13 cellular contexts compared by ENCODE assay signal in the genomic region with DNA sequence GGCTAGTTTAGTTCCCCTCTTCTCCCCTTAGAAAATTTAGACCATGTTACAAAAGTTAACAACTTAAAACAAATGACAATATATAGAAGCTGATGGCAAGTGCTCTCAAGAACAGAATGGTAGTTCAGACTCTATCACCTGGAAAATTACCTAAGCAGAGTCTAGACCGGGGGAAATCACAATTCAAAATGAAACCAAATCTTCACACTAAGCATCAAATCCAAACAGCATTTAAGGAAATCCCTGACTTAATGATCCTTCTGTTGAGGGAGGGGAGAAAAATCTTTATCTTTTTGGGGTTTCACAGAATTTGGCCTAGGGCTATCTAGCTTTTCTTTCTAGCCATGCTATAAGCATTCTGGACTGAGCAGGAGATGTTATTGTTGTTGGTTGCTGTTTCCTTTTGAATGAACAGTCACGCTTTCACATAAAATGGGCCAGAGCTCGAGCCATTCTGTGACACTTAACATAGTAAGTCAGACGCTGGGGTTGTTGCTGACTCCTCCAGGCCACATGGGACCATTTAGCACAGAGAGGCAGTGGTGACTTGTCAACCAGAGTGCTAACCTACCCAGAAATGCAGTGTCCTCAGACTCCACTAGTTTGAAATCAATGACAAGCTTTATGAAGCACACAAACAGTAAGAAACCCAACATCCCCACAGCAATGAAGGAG. TPM values are rescaled to one million over a fixed set of nuclear protein-coding genes. Genes with fewer than 3 reads are reported as not detected.
DNase-seq lines count a peak whose midpoint lies in the region; ATAC-seq, FAIRE-seq and TF ChIP-seq lines count a peak whose summit lies in the region.
"Had no signal": no experiment of that assay in that cellular context is flagged by ENCODE, and none has a peak within 500 bp of the region (broad histone marks: within the 10 kb centered on the region; RNA-seq: fewer than 3 reads in every experiment).

No MANE protein-coding gene starts in this region.

- BruUV-seq in GM12878 (replicated peaks; lab: Mats Ljungman, UMichigan) = no TSS peak

- H4K20me1 ChIP-seq in GM12878 (ENCODE audit: control insufficient read depth, insufficient read depth) (no peaks in the 10 kb centered on the region), smooth muscle cell (ENCODE audit: low read depth) (no peaks in the 10 kb centered on the region)

- H3K4me1 ChIP-seq in GM12878 (ENCODE audit: control insufficient read depth, insufficient read depth, low read length) = peaks cover 16% of the 10 kb centered on the region
- H3K4me1 ChIP-seq in smooth muscle cell (ENCODE audit: low read depth) = no peaks in the 10 kb centered on the region

- POLR2A ChIA-PET in GM12878 (lab: Charles Lee) = interaction anchor here (1.0 to 1.4 kb wide), 4 partner anchors 11 to 113 kb away, joined by 3 to 5 read pairs (median 4); no protein-coding TSS in a partner anchor

- TF ChIP-seq EP300 in GM12878 (IDR thresholded peaks at IDR 0.05; ENCODE audit: borderline replicate concordance in 1 of 2, control insufficient read depth in 1 of 2, low read depth in 2 of 2, low read length in 2 of 2) = no peak

- H3K36me3 ChIP-seq in GM12878 (ENCODE audit: control insufficient read depth in 2 of 2, insufficient read depth in 2 of 2, low read length in 1 of 2) (no peaks in the 10 kb centered on the region), smooth muscle cell (ENCODE audit: low read depth) (no peaks in the 10 kb centered on the region)
- H3K36me3 ChIP-seq: neutrophil had no signal

- peak overlapping the region; percentile 76 for H3K4me2 ChIP-seq in GM12878 (ENCODE audit: control insufficient read depth, insufficient read depth)
- no peak overlapping the region for H3K4me2 ChIP-seq in smooth muscle cell

- H3K79me2 ChIP-seq in GM12878 (ENCODE audit: control insufficient read depth, insufficient read depth, low read length) (no peaks in the 10 kb centered on the region), smooth muscle cell (ENCODE audit: low read depth) (no peaks in the 10 kb centered on the region)

- peak overlapping the region; percentile 24; the same call in 1 of the 2 replicates for H3K4me3 ChIP-seq in GM12878
- H3K4me3 ChIP-seq in smooth muscle cell = no peak overlapping the region

- H3K9ac ChIP-seq in GM12878 (ENCODE audit: control insufficient read depth, insufficient read depth, low read length) (peak overlapping the region; percentile 24), smooth muscle cell (ENCODE audit: low read depth) (no peak overlapping the region)

- H3K9me3 ChIP-seq in GM12878 (replicated peaks; ENCODE audit: control insufficient read depth, insufficient read depth, low read length) = peaks cover 3% of the 10 kb centered on the region
- H3K9me3 ChIP-seq in smooth muscle cell (replicated peaks; ENCODE audit: low read depth) = no peaks in the 10 kb centered on the region

- in situ Hi-C loops in GM12878 (cut with MboI) = no loop called here

- CTCF ChIA-PET in GM12878 (lab: Yijun Ruan, JAX) = interaction anchor here (0.6 to 1.2 kb wide), 3 partner anchors 21 to 229 kb away, joined by 3 to 4 read pairs (median 3); no protein-coding TSS in a partner anchor

- 3% methylated on average over 4 of the region's 4 CpGs for WGBS in GM12878 (ENCODE audit: insufficient coverage, insufficient replicate concordance, low lambda C conversion rate, missing lambda C conversion rate)
- 78% methylated on average over 4 of the region's 4 CpGs for WGBS in smooth muscle cell (ENCODE audit: low lambda C conversion rate)

- TF ChIP-seq RAD21 in GM12878 (IDR thresholded peaks at IDR 0.05; ENCODE audit: insufficient read depth, low read depth, low read length) = no peak

- TF ChIP-seq CTCF in GM12878 (IDR thresholded peaks at IDR 0.05 in 2 of 3, conservative IDR thresholded peaks at IDR 0.05 in 1 of 3; ENCODE audit: control insufficient read depth in 2 of 3, extremely low read depth in 1 of 3, insufficient read depth in 1 of 3, low read depth in 3 of 3, low read length in 3 of 3) (no peak), smooth muscle cell (IDR thresholded peaks at IDR 0.05; ENCODE audit: borderline replicate concordance, insufficient read depth, poor library complexity, severe bottlenecking) (no peak)

- peak overlapping the region; percentile 49 for H3K27ac ChIP-seq in GM12878 (ENCODE audit: control insufficient read depth, insufficient read depth)
- H3K27ac ChIP-seq in smooth muscle cell (ENCODE audit: low read depth) = no peak overlapping the region
- no peak overlapping the region for H3K27ac ChIP-seq in substantia nigra (ENCODE audit: low read depth, low read length, poor library complexity, severe bottlenecking)
- H3K27ac ChIP-seq: neutrophil had no signal

- ATAC-seq in GM18520 (IDR thresholded peaks at IDR 0.05; ENCODE audit: unreplicated experiment) (peak; percentile 78), GM21390 (IDR thresholded peaks at IDR 0.05; ENCODE audit: unreplicated experiment) (peak; percentile 80), HG03066 (IDR thresholded peaks at IDR 0.05; ENCODE audit: low read depth, unreplicated experiment) (peak; percentile 68), GM12878 (peak; percentile 94)
- ATAC-seq: Panc1 had no signal

- RAD21 ChIA-PET in GM12878 (lab: Charles Lee; ENCODE audit: unreplicated experiment) = interaction anchor here (0.8 to 1.7 kb wide), 9 partner anchors 11 to 938 kb away, joined by 3 to 6 read pairs (median 3); no protein-coding TSS in a partner anchor

- DNase-seq in GM12878 (ENCODE audit: low read depth, low spot score) (no peak), anterior cingulate cortex (lab: John Stamatoyannopoulos, UW) (no peak), smooth muscle cell (lab: John Stamatoyannopoulos, UW; ENCODE audit: unreplicated experiment) (no peak), mucosa of gallbladder (ENCODE audit: low spot score) (no peak), substantia nigra (lab: John Stamatoyannopoulos, UW) (no peak)
- DNase-seq: activated CD4-positive, CD25-positive, alpha-beta regulatory T cell treated with anti-CD3 and anti-CD28 coated beads, Interleukin-2, amount 50 U/mL, for 72 hours; islet precursor cell had no signal

- H2AFZ ChIP-seq in GM12878 (ENCODE audit: control insufficient read depth, low read depth, low read length) (peak overlapping the region; percentile 93), smooth muscle cell (ENCODE audit: low read depth) (no peak overlapping the region)

- SMC1A ChIA-PET in GM12878 (lab: Charles Lee; ENCODE audit: uncharacterized antibody, unreplicated experiment) = interaction anchor here (0.8 to 1.8 kb wide), 8 partner anchors 11 to 114 kb away, joined by 3 to 7 read pairs (median 3); no protein-coding TSS in a partner anchor

- peak; percentile 18 for FAIRE-seq in GM12878 (lab: Jason Lieb, UNC)

- intact Hi-C loops in GM12878 (cut with micrococcal nuclease; ENCODE audit: unreplicated experiment) = loop anchor here (2.0 kb wide), 1 partner anchor 27 kb away; no protein-coding TSS in a partner anchor

- no peak for TF ChIP-seq POLR2A in GM12878 (IDR thresholded peaks at IDR 0.05; ENCODE audit: low read depth, low read length)

- no peaks in the 10 kb centered on the region for H3F3A ChIP-seq in smooth muscle cell (ENCODE audit: low read depth)

- H3K27me3 ChIP-seq in GM12878 (replicated peaks in 1 of 2; ENCODE audit: control insufficient read depth in 2 of 2, insufficient read depth in 2 of 2, low read length in 1 of 2) = no peaks in the 10 kb centered on the region
- no peaks in the 10 kb centered on the region for H3K27me3 ChIP-seq in smooth muscle cell (ENCODE audit: low read depth)

TF ChIP-seq in GM12878, 131 proteins besides CTCF, POLR2A, EP300 and RAD21 (continues in another document):
- TF ChIP-seq MEF2B (IDR thresholded peaks at IDR 0.05; ENCODE audit: partially characterized antibody, poor library complexity, severe bottlenecking) (peak; percentile 34), PML (IDR thresholded peaks at IDR 0.05; ENCODE audit: low read length) (no peak), NFXL1 (IDR thresholded peaks at IDR 0.05; ENCODE audit: borderline replicate concordance) (no peak)

RNA-seq across cellular contexts. Expression of a gene that starts 16.0 kb away (rescaled TPM):
- total RNA-seq in GM12878 (2013; cell fraction: nucleolus; rRNA removed) = 126 and 131 TPM in 2 replicates
- total RNA-seq in GM12878 (2014; rRNA removed) (106 and 110 TPM in 2 replicates), GM12878 (2014; rRNA removed; fragmentation: Illumina TruSeq; extraction: Trizol) (252 and 277 TPM in 2 replicates), GM12878 (2021) (79.2 and 84.4 TPM in 2 replicates), smooth muscle cell (58.5 and 82.6 TPM in 2 replicates), mucosa of gallbladder (23.5 TPM)
- polyA plus RNA-seq in GM12878 (2011; ENCODE audit: low read depth) = 12.5 TPM
- polyA plus RNA-seq in GM12878 (2011; rRNA removed) (68.0 and 112 TPM in 2 replicates), GM12878 (2014; fragmentation: Illumina TruSeq; extraction: Trizol) (198 and 252 TPM in 2 replicates), GM12878 (2014; fragmentation: Nextera tagmentation; extraction: Ambion mirVana) (100 to 1,000 TPM; 261 to 262 TPM), GM12878 (2014; rRNA removed) (170 and 177 TPM in 2 replicates), GM12878 (2016; fragmentation: Nextera tagmentation; extraction: Ambion mirVana) (100 to 1,000 TPM; 274 to 282 TPM), smooth muscle cell (36.9 and 37.4 TPM in 2 replicates)
- 27.5 and 33.9 TPM in 2 replicates for polyA plus RNA-seq in GM12878 (2011; cell fraction: cytosol; rRNA removed)
- polyA plus RNA-seq in GM12878 (2011; cell fraction: nucleus; rRNA removed) = 30.7 and 44.7 TPM in 2 replicates
- polyA plus RNA-seq in GM12878 (2012) = 89.8 and 117 TPM in 2 replicates
- 36.0 and 42.0 TPM in 2 replicates for polyA minus RNA-seq in GM12878 (2011; rRNA and poly(A)+ RNA removed)
- polyA minus RNA-seq in GM12878 (2011; cell fraction: cytosol; rRNA and poly(A)+ RNA removed) = 7.2 and 16.8 TPM in 2 replicates
- polyA minus RNA-seq in GM12878 (2011; cell fraction: nucleus; rRNA and poly(A)+ RNA removed) = 85.5 and 115 TPM in 2 replicates

RNA-seq across cellular contexts. Expression of a gene that starts 54.8 kb away (rescaled TPM):
- total RNA-seq in GM12878 (2013; cell fraction: nucleolus; rRNA removed) = 0.90 and 0.91 TPM in 2 replicates
- total RNA-seq in GM12878 (2014; rRNA removed) (0.49 and 0.62 TPM in 2 replicates), GM12878 (2014; rRNA removed; fragmentation: Illumina TruSeq; extraction: Trizol) (1.2 TPM in 2 replicates), GM12878 (2021) (0.35 and 0.62 TPM in 2 replicates), smooth muscle cell (0.31 TPM in 1 of 2 replicates, not detected in the other), mucosa of gallbladder (0.43 TPM)
- 0.43 TPM for polyA plus RNA-seq in GM12878 (2011; ENCODE audit: low read depth)
- polyA plus RNA-seq in GM12878 (2011; rRNA removed) (0.20 and 0.77 TPM in 2 replicates), GM12878 (2014; fragmentation: Illumina TruSeq; extraction: Trizol) (0.41 and 1.0 TPM in 2 replicates), GM12878 (2014; fragmentation: Nextera tagmentation; extraction: Ambion mirVana) (under 1 TPM; 0.16 to 0.24 TPM), GM12878 (2014; rRNA removed) (1.4 and 3.9 TPM in 2 replicates), GM12878 (2016; fragmentation: Nextera tagmentation; extraction: Ambion mirVana) (under 1 TPM; 0.11 to 0.27 TPM), smooth muscle cell (not detected in 2 replicates)
- 0.10 and 0.20 TPM in 2 replicates for polyA plus RNA-seq in GM12878 (2011; cell fraction: cytosol; rRNA removed)
- 4.7 and 5.8 TPM in 2 replicates for polyA plus RNA-seq in GM12878 (2011; cell fraction: nucleus; rRNA removed)
- polyA plus RNA-seq in GM12878 (2012) = 0.47 and 0.51 TPM in 2 replicates
- polyA minus RNA-seq in GM12878 (2011; rRNA and poly(A)+ RNA removed) = 0.62 and 0.80 TPM in 2 replicates
- polyA minus RNA-seq in GM12878 (2011; cell fraction: cytosol; rRNA and poly(A)+ RNA removed) = not detected in 2 replicates
- 0.60 and 1.5 TPM in 2 replicates for polyA minus RNA-seq in GM12878 (2011; cell fraction: nucleus; rRNA and poly(A)+ RNA removed)
- total RNA-seq: epithelial cell of proximal tubule had no signal
